ENCODE assay signal across 7 cellular contexts in genomic region chr10:7693194-7693593, GRCh38. TPM values are rescaled to one million over a fixed set of nuclear protein-coding genes. Genes with fewer than 3 reads are reported as not detected.
"Had no signal": no experiment of that assay in that cellular context is flagged by ENCODE, and none has a peak within 500 bp of the region (broad histone marks: within the 10 kb centered on the region; RNA-seq: fewer than 3 reads in every experiment).

No MANE protein-coding gene starts in this region.

RNA-seq across cellular contexts. Expression of gene ITIH2, which starts 9.9 kb away (rescaled TPM):
- total RNA-seq: subcutaneous adipose tissue, thoracic aorta, thyroid gland, tibial nerve, transverse colon, ureter, vagina had no signal
